Comparison of ENCODE assay signal across 8 cellular contexts in the genomic region with DNA sequence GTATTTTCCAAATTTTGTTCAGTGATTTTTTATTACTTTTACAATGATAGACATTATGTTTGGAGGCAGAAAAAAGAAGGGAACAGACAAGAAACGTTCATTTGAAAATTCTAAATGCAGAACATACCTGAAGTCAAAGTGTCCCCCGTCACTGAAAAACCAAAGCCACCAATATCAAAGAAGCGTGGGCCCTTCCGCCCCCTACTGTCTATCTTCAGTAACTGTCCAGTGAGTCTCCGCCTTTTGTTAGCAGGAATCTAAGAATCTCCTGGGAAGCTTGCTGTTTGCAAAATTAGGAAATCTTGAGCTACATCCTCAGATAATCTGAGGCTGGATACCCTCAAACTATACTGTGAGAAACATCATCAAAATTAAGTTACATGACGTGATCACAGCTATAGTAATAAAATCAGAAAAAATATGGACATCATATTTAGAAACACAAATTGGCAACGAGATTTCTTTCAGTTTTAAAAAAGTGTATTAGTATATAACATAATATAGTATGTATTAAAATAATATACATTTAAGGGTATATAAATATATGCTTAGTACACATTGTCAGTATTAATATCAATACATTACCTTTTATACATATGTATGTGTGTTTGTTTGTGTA.
DNase-seq lines count a peak whose midpoint lies in the region; ATAC-seq and TF ChIP-seq lines count a peak whose summit lies in the region.

No MANE protein-coding gene starts in this region.

- peaks cover 11% of the 10 kb centered on the region for H3K4me1 Mint-ChIP-seq in activated T-cell treated with anti-CD3 and anti-CD28 coated beads, Interleukin-2, amount 50 U/mL, for 72 hours (ENCODE audit: low read depth)
- peaks cover 1% of the 10 kb centered on the region for H3K4me1 Mint-ChIP-seq in progenitor cell of endocrine pancreas (ENCODE audit: low read depth)

- H3K9me3 Mint-ChIP-seq in activated T-cell treated with anti-CD3 and anti-CD28 coated beads, Interleukin-2, amount 50 U/mL, for 72 hours = no peaks in the 10 kb centered on the region
- H3K9me3 Mint-ChIP-seq in progenitor cell of endocrine pancreas (ENCODE audit: low read depth) = no peaks in the 10 kb centered on the region

- ATAC-seq in activated T-cell treated with anti-CD3 and anti-CD28 coated beads, Interleukin-2, amount 50 U/mL, for 72 hours (replicated peaks in 1 of 2) = no peak

- H3K4me3 Mint-ChIP-seq in activated T-cell treated with anti-CD3 and anti-CD28 coated beads, Interleukin-2, amount 50 U/mL, for 72 hours = no peak overlapping the region
- no peak overlapping the region for H3K4me3 Mint-ChIP-seq in progenitor cell of endocrine pancreas (ENCODE audit: low read depth)

- no peak overlapping the region for H3K27ac Mint-ChIP-seq in activated T-cell treated with anti-CD3 and anti-CD28 coated beads, Interleukin-2, amount 50 U/mL, for 72 hours
- no peak overlapping the region for H3K27ac Mint-ChIP-seq in progenitor cell of endocrine pancreas

- H3K36me3 ChIP-seq in H7 (replicated peaks; ENCODE audit: control insufficient read depth, insufficient read depth, low read length) = no peaks in the 10 kb centered on the region

- H3K27me3 Mint-ChIP-seq in activated T-cell treated with anti-CD3 and anti-CD28 coated beads, Interleukin-2, amount 50 U/mL, for 72 hours (ENCODE audit: low read depth) = peaks cover 24% of the 10 kb centered on the region
- H3K27me3 Mint-ChIP-seq in progenitor cell of endocrine pancreas = peaks cover 3% of the 10 kb centered on the region

- no peaks in the 10 kb centered on the region for H3K36me3 Mint-ChIP-seq in activated T-cell treated with anti-CD3 and anti-CD28 coated beads, Interleukin-2, amount 50 U/mL, for 72 hours (ENCODE audit: insufficient read depth in 2 of 2)
- no peaks in the 10 kb centered on the region for H3K36me3 Mint-ChIP-seq in progenitor cell of endocrine pancreas (ENCODE audit: insufficient read depth)

- no peak overlapping the region for H3K4me3 ChIP-seq in H7 (ENCODE audit: insufficient read depth, low read depth, low read length)

- TF ChIP-seq CTCF in progenitor cell of endocrine pancreas (IDR thresholded peaks at IDR 0.05; ENCODE audit: unreplicated experiment) = peak; percentile 91

- H3K27me3 ChIP-seq in H7 (ENCODE audit: control insufficient read depth, insufficient read depth, low read length) = no peaks in the 10 kb centered on the region

- peak; percentile 70 for DNase-seq in CD1c-positive myeloid dendritic cell (ENCODE audit: extremely low spot score)
- peak; percentile 26 for DNase-seq in H7
- DNase-seq in NCI-H774 (lab: John Stamatoyannopoulos, UW) = peak; percentile 43
- peak; percentile 25 to 51 for DNase-seq in activated T-cell treated with anti-CD3 and anti-CD28 coated beads, Interleukin-2, amount 50 U/mL, for 72 hours
- DNase-seq in germinal center (ENCODE audit: low spot score) = peak; percentile 24
- DNase-seq in progenitor cell of endocrine pancreas (ENCODE audit: low spot score, unreplicated experiment) = peak; percentile 28
- no peak for DNase-seq in COLO829 (ENCODE audit: low spot score)
- no peak for DNase-seq in OCI-M2 (lab: John Stamatoyannopoulos, UW; ENCODE audit: unreplicated experiment)

Comparison
In these comparisons a context has a peak if more than half of its experiments do, and no peak if none do; other contexts are left out.
1. DNase-seq: peak in CD1c-positive myeloid dendritic cell (single experiment), H7 (single experiment), NCI-H774 (single experiment), activated T-cell treated with anti-CD3 and anti-CD28 coated beads, Interleukin-2, amount 50 U/mL, for 72 hours (2 of 2), germinal center (single experiment) and progenitor cell of endocrine pancreas (single experiment); none in COLO829 (single experiment) and OCI-M2 (single experiment).